In the genomic region with DNA sequence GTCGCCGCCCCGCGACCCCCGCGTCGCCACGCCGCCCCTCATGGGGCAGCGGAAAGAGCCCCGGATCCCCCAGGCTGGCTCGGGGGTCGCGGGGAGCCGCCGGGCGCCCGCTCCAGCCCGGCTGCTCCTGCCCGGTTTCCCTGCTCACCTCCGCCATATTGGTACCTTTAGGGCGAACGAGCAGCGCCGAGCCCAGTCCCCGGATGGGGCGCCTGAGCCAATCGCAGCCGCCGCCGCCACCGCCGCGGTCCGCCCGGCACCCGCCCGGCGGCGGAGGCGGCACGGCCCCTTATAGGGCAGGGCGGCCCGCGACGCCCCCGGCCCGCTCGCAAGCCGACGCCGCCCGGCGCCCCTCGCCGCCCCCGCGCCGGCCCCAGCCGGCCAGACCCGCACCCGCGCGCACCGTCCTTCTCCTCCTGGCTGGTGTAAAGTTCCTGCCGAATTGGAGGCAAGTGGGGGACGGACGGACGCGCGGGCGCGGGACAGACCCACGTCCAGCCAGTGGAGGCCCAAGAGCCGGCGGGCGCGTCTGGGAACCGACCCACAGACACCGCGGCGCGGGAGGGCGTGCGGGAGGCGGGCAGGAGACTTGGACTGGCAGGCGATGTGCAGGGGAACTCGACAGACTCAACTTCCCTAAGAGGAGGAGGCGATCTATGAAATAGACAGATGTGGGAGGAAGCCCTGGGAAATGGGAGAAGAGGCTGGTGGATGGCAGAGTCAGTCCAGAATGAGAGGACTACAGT, we compare ENCODE assay signal across 8 cellular contexts. TPM values are rescaled to one million over a fixed set of nuclear protein-coding genes. Genes with fewer than 3 reads are reported as not detected.
A peak's percentile ranks its signal among the peaks of the same experiment; 100 is the strongest.
DNase-seq lines count a peak whose midpoint lies in the region; ATAC-seq and TF ChIP-seq lines count a peak whose summit lies in the region.

Gene MIER3 (minus strand): TSS at position 178 of the 746 bp plus-strand sequence. CDS start 21 bp downstream, at position 157.

- H3K9ac ChIP-seq in BLaER1, result peak within 1 kb of the TSS; percentile 95
- H3K9ac ChIP-seq in endodermal cell (ENCODE audit: extremely low read depth, low read length, poor library complexity, severe bottlenecking), result peak within 1 kb of the TSS; percentile 63

- H3K9me3 ChIP-seq in BLaER1 (no peaks in the 10 kb centered on the region), endodermal cell (ENCODE audit: control insufficient read depth, low read length) (no peaks in the 10 kb centered on the region)

- H3K27me3 Mint-ChIP-seq in endodermal cell (ENCODE audit: insufficient read depth), result peaks cover 27% of the 10 kb centered on the region

- H3K4me1 ChIP-seq in BLaER1 (peaks cover 24% of the 10 kb centered on the region), endodermal cell (ENCODE audit: control insufficient read depth, insufficient read depth, low read length) (peaks cover 6% of the 10 kb centered on the region)

- H3K9me3 Mint-ChIP-seq in endodermal cell, result no peaks in the 10 kb centered on the region

- H3K36me3 Mint-ChIP-seq in endodermal cell (ENCODE audit: low read depth), result peaks cover 19% of the 10 kb centered on the region

- peaks cover 40% of the 10 kb centered on the region for H4K20me1 ChIP-seq in BLaER1

- H3K4me3 Mint-ChIP-seq in endodermal cell, result peak within 1 kb of the TSS; percentile 91

- H3K27me3 ChIP-seq in BLaER1 (no peaks in the 10 kb centered on the region), endodermal cell (ENCODE audit: control insufficient read depth, insufficient read depth, low read length, poor library complexity, severe bottlenecking) (peaks cover 38% of the 10 kb centered on the region)

- peak within 1 kb of the TSS; percentile 96 for H3K27ac ChIP-seq in BLaER1
- H3K27ac ChIP-seq in endodermal cell (ENCODE audit: low read depth, low read length), result peak within 1 kb of the TSS; percentile 64

- peaks cover 5% of the 10 kb centered on the region for H3K4me1 Mint-ChIP-seq in endodermal cell

- H3K27ac Mint-ChIP-seq in endodermal cell, result peak within 1 kb of the TSS; percentile 83

- peak within 1 kb of the TSS; percentile 96 for H3K4me2 ChIP-seq in BLaER1

- WGBS in endodermal cell (ENCODE audit: insufficient coverage in 1 of 2, insufficient read length in 1 of 2), 2 experiments, result 0 to 1% methylated on average over 19 to 89 of the region's 89 CpGs

- ATAC-seq in HG03432 (IDR thresholded peaks at IDR 0.05; ENCODE audit: unreplicated experiment), result peak; percentile 94

- H3K4me3 ChIP-seq in BLaER1 (peak within 1 kb of the TSS; percentile 93), endodermal cell (ENCODE audit: low read length) (peak within 1 kb of the TSS; percentile 87)

- DNase-seq in GM19238 (ENCODE audit: insufficient read length, low spot score), result peak; percentile 91
- peak; percentile 49 to 68 for DNase-seq in NOMO-1 (lab: John Stamatoyannopoulos, UW; ENCODE audit: unreplicated experiment in 2 of 2)
- DNase-seq in activated CD8-positive, alpha-beta memory T cell treated with anti-CD3 and anti-CD28 coated beads for 48 hours (ENCODE audit: low read depth in 2 of 3, low spot score in 2 of 3), result peak; percentile 50 to 55 (median 51)
- DNase-seq in endodermal cell, result peak; percentile 92
- peak; percentile 79 for DNase-seq in midbrain (lab: John Stamatoyannopoulos, UW)
- peak; percentile 56 to 63 for DNase-seq in stimulated activated CD8-positive, alpha-beta memory T cell treated with anti-CD3 and anti-CD28 coated beads, Interleukin-2, amount 100 ng/mL, for 1 hour (ENCODE audit: low read depth in 2 of 2)

- H3K36me3 ChIP-seq in BLaER1 (peaks cover 18% of the 10 kb centered on the region), endodermal cell (ENCODE audit: control insufficient read depth, insufficient read depth, low read length) (peaks cover 31% of the 10 kb centered on the region)

- no peak for TF ChIP-seq CTCF in endodermal cell (conservative IDR thresholded peaks at IDR 0.05)

RNA-seq across cellular contexts. Expression of gene MIER3, which starts in this region (rescaled TPM):
- total RNA-seq in endodermal cell, result 10 to 100 TPM; 48.3 to 51.8 TPM
- 20.0 TPM for polyA plus RNA-seq in endodermal cell (2013, experiment 1 of 2)
- 19.1 TPM for polyA plus RNA-seq in endodermal cell (2013, experiment 2 of 2)

Comparison
In these comparisons a context has a peak if more than half of its experiments do, and no peak if none do; other contexts are left out.
1. Peak in every context shown above with its lines: DNase-seq, ATAC-seq, H3K4me3 ChIP-seq and H3K27ac ChIP-seq.